9 cellular contexts compared by ENCODE assay signal in genomic region chr14:66495214-66496098, GRCh38. TPM values are rescaled to one million over a fixed set of nuclear protein-coding genes. Genes with fewer than 3 reads are reported as not detected.
DNase-seq lines count a peak whose midpoint lies in the region; ATAC-seq and TF ChIP-seq lines count a peak whose summit lies in the region.
"Had no signal": no experiment of that assay in that cellular context is flagged by ENCODE, and none has a peak within 500 bp of the region (broad histone marks: within the 10 kb centered on the region; RNA-seq: fewer than 3 reads in every experiment).

No MANE protein-coding gene starts in this region.

- no peaks in the 10 kb centered on the region for H3K36me3 Mint-ChIP-seq in activated T-helper 1 cell treated with anti-CD3 and anti-CD28 coated beads, Interleukin-12 subunit alpha, Interleukin-12 subunit beta, Interleukin-2, Interleukin-4 antibody, amounts not matched to agents 30 ng/mL and 10 ng/mL and 1 ng/mL, durations not matched to agents 14 hours and 24 hours and 36 hours (ENCODE audit: low read depth)

- H3K4me3 Mint-ChIP-seq in activated T-helper 1 cell treated with anti-CD3 and anti-CD28 coated beads, Interleukin-12 subunit alpha, Interleukin-12 subunit beta, Interleukin-2, Interleukin-4 antibody, amounts not matched to agents 30 ng/mL and 10 ng/mL and 1 ng/mL, durations not matched to agents 14 hours and 24 hours and 36 hours, result no peak overlapping the region

- H3K9me3 Mint-ChIP-seq in activated T-helper 1 cell treated with anti-CD3 and anti-CD28 coated beads, Interleukin-12 subunit alpha, Interleukin-12 subunit beta, Interleukin-2, Interleukin-4 antibody, amounts not matched to agents 30 ng/mL and 10 ng/mL and 1 ng/mL, durations not matched to agents 14 hours and 24 hours and 36 hours, result no peaks in the 10 kb centered on the region

- H3K27me3 Mint-ChIP-seq in activated T-helper 1 cell treated with anti-CD3 and anti-CD28 coated beads, Interleukin-12 subunit alpha, Interleukin-12 subunit beta, Interleukin-2, Interleukin-4 antibody, amounts not matched to agents 30 ng/mL and 10 ng/mL and 1 ng/mL, durations not matched to agents 14 hours and 24 hours and 36 hours (ENCODE audit: insufficient read depth), result peaks cover 22% of the 10 kb centered on the region

- ATAC-seq in GM19035 (IDR thresholded peaks at IDR 0.05; ENCODE audit: unreplicated experiment) (peak; percentile 81), HG03354 (IDR thresholded peaks at IDR 0.05; ENCODE audit: poor library complexity, severe bottlenecking, unreplicated experiment) (peak; percentile 81)

- peaks cover 19% of the 10 kb centered on the region for H3K4me1 Mint-ChIP-seq in activated T-helper 1 cell treated with anti-CD3 and anti-CD28 coated beads, Interleukin-12 subunit alpha, Interleukin-12 subunit beta, Interleukin-2, Interleukin-4 antibody, amounts not matched to agents 30 ng/mL and 10 ng/mL and 1 ng/mL, durations not matched to agents 14 hours and 24 hours and 36 hours (ENCODE audit: low read depth)

- intact Hi-C loops in activated T-helper 1 cell treated with anti-CD3 and anti-CD28 coated beads, Interleukin-12 subunit alpha, Interleukin-12 subunit beta, Interleukin-2, Interleukin-4 antibody, amounts not matched to agents 30 ng/mL and 10 ng/mL and 1 ng/mL, durations not matched to agents 14 hours and 24 hours and 36 hours (cut with micrococcal nuclease), result loop anchor here (1.0 to 5.0 kb wide), 6 partner anchors 13 to 623 kb away; partner anchors contain the start of gene GPHN
- intact Hi-C loops in posterior vena cava (cut with DNase I), result loop anchor here in 1 of 2 donors (10.0 kb wide), 1 partner anchor 619 kb away; no protein-coding TSS in a partner anchor

- no peak overlapping the region for H3K27ac Mint-ChIP-seq in activated T-helper 1 cell treated with anti-CD3 and anti-CD28 coated beads, Interleukin-12 subunit alpha, Interleukin-12 subunit beta, Interleukin-2, Interleukin-4 antibody, amounts not matched to agents 30 ng/mL and 10 ng/mL and 1 ng/mL, durations not matched to agents 14 hours and 24 hours and 36 hours

- H3K4me3 ChIP-seq in foreskin fibroblast (ENCODE audit: low read depth in 1 of 2, low read length in 2 of 2), result no peak overlapping the region

- peak; percentile 78 for TF ChIP-seq CTCF in foreskin fibroblast (IDR thresholded peaks at IDR 0.05; ENCODE audit: low read depth, low read length)

- peak; percentile 53 for DNase-seq in COLO829 (ENCODE audit: low spot score)
- DNase-seq in NCI-H526 (lab: John Stamatoyannopoulos, UW), result peak; percentile 53 to 77
- DNase-seq in activated T-helper 1 cell treated with anti-CD3 and anti-CD28 coated beads, Interleukin-12 subunit alpha, Interleukin-12 subunit beta, Interleukin-2, Interleukin-4 antibody, amounts not matched to agents 30 ng/mL and 10 ng/mL and 1 ng/mL, durations not matched to agents 14 hours and 24 hours and 36 hours (ENCODE audit: low spot score), result peak; percentile 12
- peak; percentile 51 to 82 for DNase-seq in foreskin fibroblast
- peak in 33 of 56 donors; percentile 0 to 58 (median 11) for DNase-seq in nucleus accumbens (lab: John Stamatoyannopoulos, UW)
- no peak for DNase-seq in posterior vena cava (ENCODE audit: low spot score)

RNA-seq across cellular contexts. Expression of gene CCDC196, which starts 9.3 kb away (rescaled TPM):
- not detected in 2 replicates for total RNA-seq in activated T-helper 1 cell treated with anti-CD3 and anti-CD28 coated beads, Interleukin-12 subunit alpha, Interleukin-12 subunit beta, Interleukin-2, Interleukin-4 antibody, amounts not matched to agents 30 ng/mL and 10 ng/mL and 1 ng/mL, durations not matched to agents 14 hours and 24 hours and 36 hours
- total RNA-seq in posterior vena cava, result not detected
- total RNA-seq: T-helper 2 cell treated with Interferon-gamma antibody and Interleukin-4, amounts not matched to agents 100 ng/mL and 5 ng/mL, for 36 hours had no signal

RNA-seq across cellular contexts. Expression of gene GPHN, which starts 12.5 kb away (rescaled TPM):
- 38.5 and 43.5 TPM in 2 replicates for total RNA-seq in activated T-helper 1 cell treated with anti-CD3 and anti-CD28 coated beads, Interleukin-12 subunit alpha, Interleukin-12 subunit beta, Interleukin-2, Interleukin-4 antibody, amounts not matched to agents 30 ng/mL and 10 ng/mL and 1 ng/mL, durations not matched to agents 14 hours and 24 hours and 36 hours
- total RNA-seq in posterior vena cava, result 10 to 100 TPM; 21.3 to 24.9 TPM
